ENCODE assay signal across 18 cellular contexts in the genomic region with DNA sequence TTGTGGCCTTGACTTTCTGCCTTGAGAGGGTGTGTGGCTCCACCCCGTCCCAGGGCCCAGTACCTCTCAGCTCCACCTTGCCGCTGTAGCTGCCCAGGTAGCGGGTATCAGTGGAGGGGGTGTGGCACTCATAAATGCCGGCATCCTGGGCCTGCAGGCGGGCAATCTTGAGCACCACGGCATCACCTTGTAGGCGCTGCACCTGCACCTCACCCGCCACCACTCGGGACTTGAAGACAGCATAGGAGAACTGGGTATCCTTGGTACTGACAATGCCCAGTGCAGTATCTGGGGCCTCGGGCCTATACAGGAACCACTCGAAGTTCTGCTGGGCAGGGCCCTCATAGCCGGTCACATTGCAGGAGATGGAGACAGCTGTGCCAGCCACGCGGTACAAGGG. TPM values are rescaled to one million over a fixed set of nuclear protein-coding genes. Genes with fewer than 3 reads are reported as not detected.
DNase-seq lines count a peak whose midpoint lies in the region; ATAC-seq and TF ChIP-seq lines count a peak whose summit lies in the region.
"Had no signal": no experiment of that assay in that cellular context is flagged by ENCODE, and none has a peak within 500 bp of the region (broad histone marks: within the 10 kb centered on the region; RNA-seq: fewer than 3 reads in every experiment).

No MANE protein-coding gene starts in this region.

- peaks cover 56% of the 10 kb centered on the region for H3K4me1 ChIP-seq in BLaER1
- peaks cover 0 to 62% (median 28%) of the 10 kb centered on the region in 4 donors for H3K4me1 ChIP-seq in right lobe of liver

- peaks cover 60% of the 10 kb centered on the region for H3K36me3 ChIP-seq in BLaER1
- H3K36me3 ChIP-seq in right lobe of liver = peaks cover 0 to 14% (median 6%) of the 10 kb centered on the region in 4 donors
- H3K36me3 ChIP-seq: HAP-1 had no signal

- no peak for TF ChIP-seq CTCF in right lobe of liver (IDR thresholded peaks at IDR 0.05)

- H3K9me3 ChIP-seq in BLaER1 (no peaks in the 10 kb centered on the region), right lobe of liver (no peaks in the 10 kb centered on the region)
- H3K9me3 ChIP-seq: HAP-1, Peyer's patch had no signal

- H3K4me3 Mint-ChIP-seq in stimulated activated naive B cell treated with anti-CD40 and anti-IgM and Interleukin-4, amounts not matched to agents 10 μg/mL and 1 μg/mL and 100 μg/mL, for 72 hours = no peak overlapping the region
- H3K4me3 Mint-ChIP-seq: CD8-positive, alpha-beta T cell had no signal

- H3K27ac Mint-ChIP-seq in stimulated activated naive B cell treated with anti-CD40 and anti-IgM and Interleukin-4, amounts not matched to agents 10 μg/mL and 1 μg/mL and 100 μg/mL, for 72 hours = peak overlapping the region; percentile 14
- H3K27ac Mint-ChIP-seq: CD8-positive, alpha-beta T cell had no signal

- TF ChIP-seq POLR2A in right lobe of liver (IDR thresholded peaks at IDR 0.05) = no peak

- no peaks in the 10 kb centered on the region for H3K9me3 Mint-ChIP-seq in stimulated activated naive B cell treated with anti-CD40 and anti-IgM and Interleukin-4, amounts not matched to agents 10 μg/mL and 1 μg/mL and 100 μg/mL, for 72 hours
- H3K9me3 Mint-ChIP-seq: CD8-positive, alpha-beta T cell had no signal

- ATAC-seq in right lobe of liver = no peak
- no peak for ATAC-seq in stimulated activated naive B cell treated with anti-CD40 and anti-IgM and Interleukin-4, amounts not matched to agents 10 μg/mL and 1 μg/mL and 100 μg/mL, for 72 hours (replicated peaks)
- ATAC-seq: CD8-positive, alpha-beta T cell had no signal

- H3K27me3 Mint-ChIP-seq in stimulated activated naive B cell treated with anti-CD40 and anti-IgM and Interleukin-4, amounts not matched to agents 10 μg/mL and 1 μg/mL and 100 μg/mL, for 72 hours = no peaks in the 10 kb centered on the region

- H3K4me1 Mint-ChIP-seq in stimulated activated naive B cell treated with anti-CD40 and anti-IgM and Interleukin-4, amounts not matched to agents 10 μg/mL and 1 μg/mL and 100 μg/mL, for 72 hours = peaks cover 31 to 53% of the 10 kb centered on the region in 2 donors

- H3K4me3 ChIP-seq in BLaER1 (no peak overlapping the region), right lobe of liver (no peak overlapping the region)
- H3K4me3 ChIP-seq: HAP-1, Peyer's patch had no signal

- H3K4me2 ChIP-seq in BLaER1 = peak overlapping the region; percentile 28
- H3K4me2 ChIP-seq: KMS-11 had no signal

- WGBS in right lobe of liver (ENCODE audit: insufficient coverage, low coverage, low lambda C conversion rate, missing lambda C conversion rate) = 91% methylated on average over 4 of the region's 14 CpGs

- DNase-seq in caudate nucleus (lab: John Stamatoyannopoulos, UW) (no peak), right lobe of liver (no peak), GOT3 (lab: John Stamatoyannopoulos, UW) (no peak), H4 (ENCODE audit: low spot score) (no peak)
- DNase-seq in stimulated activated naive B cell treated with anti-CD40 and anti-IgM and Interleukin-4, amounts not matched to agents 10 μg/mL and 1 μg/mL and 100 μg/mL, for 72 hours = no peak
- no peak for DNase-seq in activated CD8-positive, alpha-beta memory T cell treated with anti-CD3 and anti-CD28 coated beads, Interleukin-2, amount 50 U/mL, for 4 hours
- DNase-seq: CD8-positive, alpha-beta T cell; MV-4-11; NCI-H187; NCI-H2107; NCI-H510A; NCI-H748 treated with DMSO at 0.1 percent for 48 hours; NK-92 treated with Interleukin-12 subunit alpha and Interleukin-12 subunit beta, amount 100 ng/mL, for 24 hours; Peyer's patch had no signal

- H3K27me3 ChIP-seq in BLaER1 = no peaks in the 10 kb centered on the region
- no peaks in the 10 kb centered on the region for H3K27me3 ChIP-seq in right lobe of liver
- H3K27me3 ChIP-seq: Peyer's patch had no signal

- peaks cover 10 to 24% of the 10 kb centered on the region in 2 donors for H3K36me3 Mint-ChIP-seq in stimulated activated naive B cell treated with anti-CD40 and anti-IgM and Interleukin-4, amounts not matched to agents 10 μg/mL and 1 μg/mL and 100 μg/mL, for 72 hours

- intact Hi-C loops in right lobe of liver (cut with DNase I) = no loop called here

- no peak overlapping the region for H3K27ac ChIP-seq in BLaER1
- H3K27ac ChIP-seq in caudate nucleus (ENCODE audit: low read depth, low read length) = peak overlapping the region; percentile 61
- H3K27ac ChIP-seq in right lobe of liver = peak overlapping the region in 2 of 3 donors; percentile 17 to 86
- H3K27ac ChIP-seq: KMS-11 had no signal

- peaks cover 49% of the 10 kb centered on the region for H4K20me1 ChIP-seq in BLaER1

- H3K9ac ChIP-seq in BLaER1 = no peak overlapping the region
- H3K9ac ChIP-seq: KMS-11 had no signal

RNA-seq across cellular contexts. Expression of gene IGSF8, which starts 3.6 kb away (rescaled TPM):
- 10 to 100 TPM; 27.5 to 45.7 (median 29.4) TPM for total RNA-seq in right lobe of liver
- 13.7 and 20.7 TPM in 2 replicates for total RNA-seq in H4 (2014; rRNA removed; shearing (Covaris generic))

RNA-seq across cellular contexts. Expression of gene KCNJ9, which starts 13.5 kb away (rescaled TPM):
- total RNA-seq in right lobe of liver = not detected
- not detected in 2 replicates for total RNA-seq in H4 (2014; rRNA removed; shearing (Covaris generic))
- total RNA-seq: CD8-positive, alpha-beta T cell; HT-29; Peyer's patch had no signal

RNA-seq across cellular contexts. Expression of gene ATP1A2, which starts 20.8 kb away (rescaled TPM):
- 1 to 10 TPM in 1 of 6 experiments, under 1 TPM in 5; 0.22 to 1.7 (median 0.36) TPM for total RNA-seq in right lobe of liver
- total RNA-seq in H4 (2014; rRNA removed; shearing (Covaris generic)) = 0.10 TPM in 1 of 2 replicates, not detected in the other
- total RNA-seq: CD8-positive, alpha-beta T cell; HT-29 had no signal

RNA-seq across cellular contexts. Expression of gene KCNJ10, which starts 24.8 kb away (rescaled TPM):
- total RNA-seq in right lobe of liver = 1 to 10 TPM in 2 of 6 experiments, under 1 TPM in 3, not detected in 1; 0.23 to 3.1 (median 0.31) TPM
- total RNA-seq in H4 (2014; rRNA removed; shearing (Covaris generic)) = not detected in 2 replicates
- total RNA-seq: CD8-positive, alpha-beta T cell; HT-29; Peyer's patch had no signal

RNA-seq across cellular contexts. Expression of gene ATP1A4, which starts 56.6 kb away (rescaled TPM):
- not detected for total RNA-seq in right lobe of liver
- not detected in 2 replicates for total RNA-seq in H4 (2014; rRNA removed; shearing (Covaris generic))
- total RNA-seq: CD8-positive, alpha-beta T cell; HT-29 had no signal
